Comparison of ENCODE assay signal across 1 cellular context in genomic region chr1:85602536-85602935, GRCh38.
TF ChIP-seq lines count a peak whose summit lies in the region.

No MANE protein-coding gene starts in this region.

TF ChIP-seq in H1, 55 proteins besides CTCF, POLR2A, EP300 and RAD21:
- no peak for TF ChIP-seq SP4 (IDR thresholded peaks at IDR 0.05; ENCODE audit: low read length)
